In genomic region chr1:149916927-149917310, GRCh38 we compare ENCODE assay signal across 10 cellular contexts. TPM values are rescaled to one million over a fixed set of nuclear protein-coding genes. Genes with fewer than 3 reads are reported as not detected.
DNase-seq lines count a peak whose midpoint lies in the region; TF ChIP-seq lines count a peak whose summit lies in the region.
"Had no signal": no experiment of that assay in that cellular context is flagged by ENCODE, and none has a peak within 500 bp of the region (broad histone marks: within the 10 kb centered on the region; RNA-seq: fewer than 3 reads in every experiment).

No MANE protein-coding gene starts in this region.

- H3K9me3 ChIP-seq in WERI-Rb-1 (ENCODE audit: severe bottlenecking): no peaks in the 10 kb centered on the region
- H3K9me3 ChIP-seq: neutrophil had no signal

- H3K4me3 ChIP-seq in GM12865 (ENCODE audit: low read depth, low read length): peak overlapping the region; percentile 41
- peak overlapping the region; percentile 95 for H3K4me3 ChIP-seq in WERI-Rb-1 (ENCODE audit: low read depth, low read length)
- peak overlapping the region; percentile 87 for H3K4me3 ChIP-seq in fibroblast of villous mesenchyme (ENCODE audit: low read depth, low read length)
- peak overlapping the region; percentile 64 for H3K4me3 ChIP-seq in skeletal muscle cell (ENCODE audit: low read depth, low read length)

- TF ChIP-seq CTCF in GM12865 (IDR thresholded peaks at IDR 0.05; ENCODE audit: insufficient read depth, low read depth, low read length, missing control alignments) (no peak), WERI-Rb-1 (IDR thresholded peaks at IDR 0.05; ENCODE audit: low read depth, low read length) (no peak), fibroblast of villous mesenchyme (IDR thresholded peaks at IDR 0.05; ENCODE audit: insufficient read depth, low read depth, low read length) (no peak)

- DNase-seq in GM12865 (ENCODE audit: low read depth) (no peak), WERI-Rb-1 (no peak), fibroblast of villous mesenchyme (ENCODE audit: low read depth) (no peak), skeletal muscle cell (ENCODE audit: low read depth) (no peak), kidney tubule cell (ENCODE audit: low spot score) (no peak), NCI-H2196 (lab: John Stamatoyannopoulos, UW; ENCODE audit: unreplicated experiment) (no peak), HuH-7.5 (ENCODE audit: low spot score) (no peak), DMS153 (lab: John Stamatoyannopoulos, UW) (no peak)
- DNase-seq: SHP77 treated with DMSO at 0.1 percent for 48 hours had no signal

- H3K36me3 ChIP-seq in WERI-Rb-1: peaks cover 28% of the 10 kb centered on the region

- H3K27ac ChIP-seq in WERI-Rb-1: peak overlapping the region; percentile 38

- H3K27me3 ChIP-seq in WERI-Rb-1 (ENCODE audit: insufficient read depth, low read depth, severe bottlenecking): no peaks in the 10 kb centered on the region
- H3K27me3 ChIP-seq: neutrophil had no signal

RNA-seq across cellular contexts. Expression of gene SV2A, which starts 0.7 kb away (rescaled TPM):
- total RNA-seq in fibroblast of villous mesenchyme: 19.4 and 25.8 TPM in 2 replicates

RNA-seq across cellular contexts. Expression of gene SF3B4, which starts 10.7 kb away (rescaled TPM):
- total RNA-seq in fibroblast of villous mesenchyme: 13.5 and 16.4 TPM in 2 replicates

RNA-seq across cellular contexts. Expression of gene BOLA1, which starts 17.6 kb away (rescaled TPM):
- total RNA-seq in fibroblast of villous mesenchyme: 6.5 and 9.0 TPM in 2 replicates

RNA-seq across cellular contexts. Expression of gene MTMR11, which starts 19.8 kb away (rescaled TPM):
- total RNA-seq in fibroblast of villous mesenchyme: 7.8 and 8.4 TPM in 2 replicates

Comparison
In these comparisons a context has a peak if more than half of its experiments do, and no peak if none do; other contexts are left out.
1. H3K4me3 ChIP-seq: peak in every context shown above with its lines; median percentile 95 in WERI-Rb-1; 87 in fibroblast of villous mesenchyme; 64 in skeletal muscle cell; 41 in GM12865.